ENCODE assay signal across 14 cellular contexts in the genomic region with DNA sequence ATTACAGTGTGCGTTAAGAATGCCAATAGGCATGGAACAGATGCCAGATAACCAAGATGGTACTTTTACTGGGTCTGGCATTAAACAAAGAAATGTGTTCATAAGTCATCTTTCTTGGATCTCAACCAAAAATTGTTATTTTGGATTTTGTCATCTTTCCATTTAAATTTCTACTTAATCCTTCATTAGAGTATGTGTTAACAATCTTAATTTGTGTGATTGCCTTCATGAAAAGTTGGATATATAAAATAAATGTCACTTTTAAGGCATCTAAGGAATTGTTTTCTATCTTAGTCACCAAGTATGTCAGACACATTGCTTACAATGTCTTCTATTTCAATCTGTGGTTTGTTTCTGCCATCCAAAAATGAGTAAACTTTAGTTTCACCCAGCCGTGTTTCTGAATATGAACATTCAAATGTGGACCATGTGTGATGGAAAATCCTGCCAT.
DNase-seq lines count a peak whose midpoint lies in the region; ATAC-seq, FAIRE-seq and TF ChIP-seq lines count a peak whose summit lies in the region.
"Had no signal": no experiment of that assay in that cellular context is flagged by ENCODE, and none has a peak within 500 bp of the region (broad histone marks: within the 10 kb centered on the region; RNA-seq: fewer than 3 reads in every experiment).

No MANE protein-coding gene starts in this region.

- peak overlapping the region; percentile 79 for H2BK5ac ChIP-seq in IMR-90 (ENCODE audit: low read depth, low read length, poor library complexity, severe bottlenecking)

- DNase-seq in AG09309 (ENCODE audit: low read depth) (peak; percentile 29), GM23248 (peak; percentile 78), IMR-90 (peak; percentile 53), endothelial cell of umbilical vein (ENCODE audit: low read depth, low spot score) (peak; percentile 8), testis (no peak), prostate gland (ENCODE audit: low spot score) (no peak), ovary (no peak)
- DNase-seq in activated naive CD4-positive, alpha-beta T cell (lab: John Stamatoyannopoulos, UW), result no peak
- DNase-seq: activated CD8-positive, alpha-beta memory T cell treated with anti-CD3 and anti-CD28 coated beads, Interleukin-2, amount 10 ng/mL, durations not matched to agents 7 days and 5 days; H9; heart right ventricle had no signal

- intact Hi-C loops in IMR-90 (cut with micrococcal nuclease), result loop anchor here (2.0 kb wide), 4 partner anchors 70 to 332 kb away; no protein-coding TSS in a partner anchor
- intact Hi-C loops in endothelial cell of umbilical vein (cut with micrococcal nuclease), result loop anchor here (2.0 kb wide), 1 partner anchor 46 kb away; no protein-coding TSS in a partner anchor
- intact Hi-C loops in testis (cut with DNase I; ENCODE audit: low total_unique reads), result no loop called here
- intact Hi-C loops in prostate gland (cut with DNase I), result loop anchor here (10.0 kb wide), 1 partner anchor 420 kb away; no protein-coding TSS in a partner anchor
- intact Hi-C loops in ovary (cut with DNase I), result loop anchor here in 1 of 4 donors (10.0 kb wide), 1 partner anchor 130 kb away; no protein-coding TSS in a partner anchor

- peak; percentile 12 for FAIRE-seq in endothelial cell of umbilical vein (lab: Jason Lieb, UNC)
- FAIRE-seq: K562 had no signal

- H2AK9ac ChIP-seq in IMR-90 (replicated peaks; ENCODE audit: low read depth, low read length, poor library complexity), result no peak overlapping the region

- WGBS in GM23248 (ENCODE audit: low coverage in 1 of 2, low lambda C conversion rate in 2 of 2, missing lambda C conversion rate in 2 of 2), 2 experiments, result 42 to 46% methylated on average over 2 of the region's 2 CpGs
- no CpG with 5 or more reads among the region's 2 CpGs for WGBS in IMR-90 (ENCODE audit: extremely low coverage in 2 of 2, insufficient read length in 1 of 2), 2 experiments
- 85 to 86% methylated on average over 2 of the region's 2 CpGs for WGBS in testis, 2 donors
- 77% methylated on average over 2 of the region's 2 CpGs for WGBS in prostate gland
- WGBS in ovary, 3 donors, result 71 to 77% (median 76%) methylated on average over 2 of the region's 2 CpGs

- peak overlapping the region; percentile 7; the same call in 1 of the 2 replicates for H3K4ac ChIP-seq in IMR-90 (ENCODE audit: low read depth, low read length)

- no peak overlapping the region for H3K4me3 ChIP-seq in AG09309 (ENCODE audit: control insufficient read depth, low read depth, low read length)
- H3K4me3 ChIP-seq in GM23248, result no peak overlapping the region
- H3K4me3 ChIP-seq in IMR-90 (ENCODE audit: insufficient read depth, low read depth, low read length), result no peak overlapping the region
- H3K4me3 ChIP-seq in endothelial cell of umbilical vein (replicated peaks in 1 of 3; ENCODE audit: insufficient read depth in 1 of 3, low read depth in 1 of 3, low read length in 3 of 3), result no peak overlapping the region
- no peak overlapping the region for H3K4me3 ChIP-seq in testis
- H3K4me3 ChIP-seq in prostate gland, result no peak overlapping the region
- no peak overlapping the region for H3K4me3 ChIP-seq in ovary
- H3K4me3 ChIP-seq: BLaER1, breast epithelium, heart right ventricle, K562 had no signal

- H3F3A ChIP-seq in GM23248 (ENCODE audit: insufficient read depth), result peaks cover 52% of the 10 kb centered on the region

- peak overlapping the region; percentile 45 for H3K4me2 ChIP-seq in GM23248 (ENCODE audit: unreplicated experiment)
- peak overlapping the region; percentile 16; the same call in 1 of the 2 replicates for H3K4me2 ChIP-seq in IMR-90 (ENCODE audit: low read depth, low read length)
- no peak overlapping the region for H3K4me2 ChIP-seq in endothelial cell of umbilical vein (ENCODE audit: insufficient read depth, low read length)
- H3K4me2 ChIP-seq: BLaER1 had no signal

- H3K79me2 ChIP-seq in GM23248 (ENCODE audit: insufficient read depth), result no peaks in the 10 kb centered on the region
- H3K79me2 ChIP-seq in endothelial cell of umbilical vein (ENCODE audit: control insufficient read depth, insufficient read depth, low read length), result no peaks in the 10 kb centered on the region

- no peak overlapping the region for H4K5ac ChIP-seq in IMR-90 (ENCODE audit: low read depth, low read length)

- H2AK5ac ChIP-seq in IMR-90 (ENCODE audit: low read depth, low read length), result peak overlapping the region; percentile 59; the same call in 1 of the 2 replicates

- TF ChIP-seq POLR2A in IMR-90 (IDR thresholded peaks at IDR 0.05; ENCODE audit: low read depth, low read length), result no peak
- TF ChIP-seq POLR2A in endothelial cell of umbilical vein (IDR thresholded peaks at IDR 0.05; ENCODE audit: low read depth, low read length), result no peak
- TF ChIP-seq POLR2A in testis (IDR thresholded peaks at IDR 0.05), result no peak
- TF ChIP-seq POLR2A in prostate gland (IDR thresholded peaks at IDR 0.05), result no peak
- no peak for TF ChIP-seq POLR2A in ovary (IDR thresholded peaks at IDR 0.05)

- POLR2A ChIA-PET in IMR-90 (lab: Charles Lee; ENCODE audit: unreplicated experiment), result no interaction called here
- POLR2A ChIA-PET in endothelial cell of umbilical vein (lab: Charles Lee), result no interaction called here

- no peak overlapping the region for H3K23ac ChIP-seq in IMR-90 (ENCODE audit: low read depth, low read length)

- H4K20me1 ChIP-seq in GM23248 (ENCODE audit: insufficient read depth) (no peaks in the 10 kb centered on the region), IMR-90 (ENCODE audit: insufficient read depth, low read length) (no peaks in the 10 kb centered on the region), endothelial cell of umbilical vein (replicated peaks; ENCODE audit: control insufficient read depth, extremely low read depth, insufficient read depth, low read length) (no peaks in the 10 kb centered on the region)
- H4K20me1 ChIP-seq: BLaER1 had no signal

- peak overlapping the region; percentile 70 for H2BK20ac ChIP-seq in IMR-90 (ENCODE audit: low read depth, low read length)

- peak overlapping the region in 1 of 2 experiments; percentile 64; a peak in 1 of 4 replicates for H4K8ac ChIP-seq in IMR-90 (ENCODE audit: low read depth in 2 of 2, low read length in 2 of 2)

- peak overlapping the region; percentile 22; the same call in 1 of the 2 replicates for H4K91ac ChIP-seq in IMR-90 (ENCODE audit: insufficient read depth, low read depth, low read length)

- peaks cover 0 to 3% of the 10 kb centered on the region in 2 experiments; a peak in 1 of 4 replicates for H3K79me1 ChIP-seq in IMR-90 (ENCODE audit: low read depth in 1 of 2, low read length in 2 of 2)

- no peak for TF ChIP-seq RAD21 in IMR-90 (IDR thresholded peaks at IDR 0.05; ENCODE audit: low read length)

- H3K14ac ChIP-seq in IMR-90 (replicated peaks; ENCODE audit: low read depth, low read length), result no peak overlapping the region

- H3K9me2 ChIP-seq in GM23248 (ENCODE audit: insufficient read depth), result no peaks in the 10 kb centered on the region

- no peak overlapping the region for H3K9ac ChIP-seq in GM23248
- no peak overlapping the region for H3K9ac ChIP-seq in IMR-90 (ENCODE audit: low read depth, low read length)
- no peak overlapping the region for H3K9ac ChIP-seq in endothelial cell of umbilical vein (replicated peaks; ENCODE audit: extremely low read depth, insufficient read depth, low read length)
- H3K9ac ChIP-seq: BLaER1 had no signal

- CTCF ChIA-PET in IMR-90 (lab: Yijun Ruan, JAX), result interaction anchor here (0.7 kb wide), 1 partner anchor 62 kb away, joined by 3 read pairs; no protein-coding TSS in a partner anchor
- CTCF ChIA-PET in endothelial cell of umbilical vein (lab: Charles Lee), result interaction anchor here (0.8 to 1.2 kb wide), 2 partner anchors 10 to 337 kb away, joined by 3 to 4 read pairs; no protein-coding TSS in a partner anchor

- no peak for TF ChIP-seq EP300 in ovary (IDR thresholded peaks at IDR 0.05)

- peak; percentile 12; the same call in 1 of the 2 replicates for ATAC-seq in IMR-90 (ENCODE audit: low read depth)
- ATAC-seq: activated CD8-positive, alpha-beta memory T cell treated with anti-CD3 and anti-CD28 coated beads, Interleukin-2, amount 10 ng/mL, durations not matched to agents 7 days and 5 days; heart right ventricle; K562 had no signal

- H3K36me3 ChIP-seq in GM23248 (ENCODE audit: low read depth) (no peaks in the 10 kb centered on the region), IMR-90 (ENCODE audit: control insufficient read depth, insufficient read depth, low read length) (no peaks in the 10 kb centered on the region), endothelial cell of umbilical vein (ENCODE audit: control insufficient read depth in 2 of 2, extremely low read depth in 1 of 2, insufficient read depth in 2 of 2, low read length in 2 of 2) (no peaks in the 10 kb centered on the region), testis (ENCODE audit: low read depth, missing control alignments) (no peaks in the 10 kb centered on the region), prostate gland (no peaks in the 10 kb centered on the region), ovary (no peaks in the 10 kb centered on the region)
- H3K36me3 ChIP-seq: BLaER1, breast epithelium, heart right ventricle had no signal

- H3K18ac ChIP-seq in IMR-90 (ENCODE audit: low read depth, low read length), result peak overlapping the region; percentile 79; the same call in 1 of the 2 replicates

- H2BK15ac ChIP-seq in IMR-90 (ENCODE audit: low read depth, low read length), result peak overlapping the region; percentile 43; the same call in 1 of the 3 replicates

- dilution Hi-C loops in IMR-90 (cut with HindIII; ENCODE audit: low sequenced_read_pairs, unreplicated experiment), result no loop called here
- dilution Hi-C loops in endothelial cell of umbilical vein (cut with MboI; ENCODE audit: extremely low pct_ligation_motif_present, low sequenced_read_pairs), result loop anchor here (25.0 kb wide), 1 partner anchor 328 kb away; no protein-coding TSS in a partner anchor

- H2BK120ac ChIP-seq in IMR-90 (ENCODE audit: low read depth, low read length), result peak overlapping the region; percentile 62

- H2AFZ ChIP-seq in GM23248 (no peak overlapping the region), IMR-90 (replicated peaks; ENCODE audit: low read length, poor library complexity) (no peak overlapping the region), endothelial cell of umbilical vein (ENCODE audit: low read depth, low read length) (no peak overlapping the region)

- H3K9me1 ChIP-seq in IMR-90 (ENCODE audit: insufficient read depth, low read length), result peaks cover 11% of the 10 kb centered on the region
- H3K9me1 ChIP-seq in endothelial cell of umbilical vein (replicated peaks; ENCODE audit: control insufficient read depth, extremely low read depth, insufficient read depth, low read length), result no peaks in the 10 kb centered on the region

- H3K27me3 ChIP-seq in GM23248 (replicated peaks; ENCODE audit: insufficient read depth) (no peaks in the 10 kb centered on the region), IMR-90 (ENCODE audit: control insufficient read depth, insufficient read depth, low read length) (no peaks in the 10 kb centered on the region), endothelial cell of umbilical vein (ENCODE audit: control insufficient read depth in 2 of 2, insufficient read depth in 2 of 2, low read length in 2 of 2) (no peaks in the 10 kb centered on the region), testis (no peaks in the 10 kb centered on the region), prostate gland (replicated peaks; ENCODE audit: insufficient read depth) (no peaks in the 10 kb centered on the region), ovary (no peaks in the 10 kb centered on the region)
- H3K27me3 ChIP-seq: BLaER1, breast epithelium, heart right ventricle had no signal

- H3K9me3 ChIP-seq in GM23248 (ENCODE audit: low read depth) (no peaks in the 10 kb centered on the region), IMR-90 (ENCODE audit: control insufficient read depth, insufficient read depth, low read length) (no peaks in the 10 kb centered on the region), endothelial cell of umbilical vein (replicated peaks; ENCODE audit: control insufficient read depth, insufficient read depth, low read length) (no peaks in the 10 kb centered on the region), testis (no peaks in the 10 kb centered on the region), prostate gland (no peaks in the 10 kb centered on the region), ovary (no peaks in the 10 kb centered on the region)
- H3K9me3 ChIP-seq: BLaER1, breast epithelium had no signal

- H3K27ac ChIP-seq in GM23248 (peak overlapping the region; percentile 33), IMR-90 (ENCODE audit: insufficient read depth, low read length) (no peak overlapping the region), endothelial cell of umbilical vein (ENCODE audit: insufficient read depth, low read depth, low read length) (no peak overlapping the region), testis (no peak overlapping the region), prostate gland (no peak overlapping the region), ovary (no peak overlapping the region)
- H3K27ac ChIP-seq: BLaER1, breast epithelium, heart right ventricle had no signal

- peaks cover 48% of the 10 kb centered on the region for H3K4me1 ChIP-seq in GM23248 (ENCODE audit: insufficient read depth)
- peaks cover 18% of the 10 kb centered on the region for H3K4me1 ChIP-seq in IMR-90 (ENCODE audit: control insufficient read depth, insufficient read depth, low read length)
- peaks cover 9% of the 10 kb centered on the region for H3K4me1 ChIP-seq in endothelial cell of umbilical vein (ENCODE audit: control insufficient read depth, extremely low read depth, insufficient read depth, low read length)
- no peaks in the 10 kb centered on the region for H3K4me1 ChIP-seq in testis
- no peaks in the 10 kb centered on the region for H3K4me1 ChIP-seq in prostate gland (replicated peaks)
- H3K4me1 ChIP-seq in ovary (ENCODE audit: insufficient read depth), result no peaks in the 10 kb centered on the region
- H3K4me1 ChIP-seq: BLaER1 had no signal

- no peak for TF ChIP-seq CTCF in AG09309 (IDR thresholded peaks at IDR 0.05; ENCODE audit: control insufficient read depth, insufficient read depth, low read depth, low read length, missing control alignments)
- TF ChIP-seq CTCF in IMR-90 (conservative IDR thresholded peaks at IDR 0.05; ENCODE audit: low read depth, low read length), result no peak
- no peak for TF ChIP-seq CTCF in endothelial cell of umbilical vein (IDR thresholded peaks at IDR 0.05; ENCODE audit: extremely low read depth in 1 of 2, insufficient read depth in 1 of 2, low read depth in 1 of 2, low read length in 2 of 2)
- TF ChIP-seq CTCF in testis (IDR thresholded peaks at IDR 0.05), result no peak
- TF ChIP-seq CTCF in prostate gland (IDR thresholded peaks at IDR 0.05), result no peak
- no peak for TF ChIP-seq CTCF in ovary (IDR thresholded peaks at IDR 0.05)

- BruUV-seq in IMR-90 (replicated peaks; lab: Mats Ljungman, UMichigan) (no TSS peak), endothelial cell of umbilical vein (replicated peaks; lab: Mats Ljungman, UMichigan) (no TSS peak)

- H3K56ac ChIP-seq in IMR-90 (ENCODE audit: extremely low read depth, insufficient read depth, low read length), result no peak overlapping the region

- in situ Hi-C loops in GM23248 (cut with MboI) (loop anchor here (10.0 kb wide), 1 partner anchor 330 kb away; no protein-coding TSS in a partner anchor), IMR-90 (cut with MboI; ENCODE audit: low sequenced_read_pairs) (no loop called here)

Comparison
In these comparisons a context has a peak if more than half of its experiments do, and no peak if none do; other contexts are left out.
1. DNase-seq: peak in AG09309 (single experiment), GM23248 (single experiment), IMR-90 (single experiment) and endothelial cell of umbilical vein (single experiment); none in testis (single experiment), activated naive CD4-positive, alpha-beta T cell (0 of 4), prostate gland (single experiment) and ovary (0 of 5).